ENCODE assay signal across 11 cellular contexts in genomic region chr3:66405701-66406091, GRCh38.
DNase-seq lines count a peak whose midpoint lies in the region; ATAC-seq and TF ChIP-seq lines count a peak whose summit lies in the region.
"Had no signal": no experiment of that assay in that cellular context is flagged by ENCODE, and none has a peak within 500 bp of the region (broad histone marks: within the 10 kb centered on the region; RNA-seq: fewer than 3 reads in every experiment).

No MANE protein-coding gene starts in this region.

- peak overlapping the region in 6 of 11 experiments; percentile 43 to 78 (median 66); a peak in 12 of 22 replicates for H3K27ac ChIP-seq in BLaER1 treated with 17β-estradiol and CSF1 and Interleukin-3, amounts not matched to agents 10 nM and 100 nM
- peak overlapping the region; percentile 1 to 46 for H3K27ac ChIP-seq in prostate gland
- H3K27ac ChIP-seq: neutrophil had no signal

- H3K9me3 Mint-ChIP-seq in activated CD4-positive, alpha-beta memory T cell treated with anti-CD3 and anti-CD28 coated beads, Interleukin-2, amount 10 ng/mL, durations not matched to agents 7 days and 5 days: no peaks in the 10 kb centered on the region
- H3K9me3 Mint-ChIP-seq: activated naive CD8-positive, alpha-beta T cell treated with anti-CD3 and anti-CD28 coated beads, Interleukin-2, amount 10 ng/mL, durations not matched to agents 7 days and 5 days had no signal

- no peaks in the 10 kb centered on the region for H3K27me3 Mint-ChIP-seq in activated CD4-positive, alpha-beta memory T cell treated with anti-CD3 and anti-CD28 coated beads, Interleukin-2, amount 10 ng/mL, durations not matched to agents 7 days and 5 days
- H3K27me3 Mint-ChIP-seq: activated naive CD8-positive, alpha-beta T cell treated with anti-CD3 and anti-CD28 coated beads, Interleukin-2, amount 10 ng/mL, durations not matched to agents 7 days and 5 days had no signal

- H3K4me3 Mint-ChIP-seq in activated CD4-positive, alpha-beta memory T cell treated with anti-CD3 and anti-CD28 coated beads, Interleukin-2, amount 10 ng/mL, durations not matched to agents 7 days and 5 days: no peak overlapping the region
- H3K4me3 Mint-ChIP-seq: activated naive CD8-positive, alpha-beta T cell treated with anti-CD3 and anti-CD28 coated beads, Interleukin-2, amount 10 ng/mL, durations not matched to agents 7 days and 5 days had no signal

- DNase-seq in T1000 (lab: John Stamatoyannopoulos, UW) (peak; percentile 55), fibroblast of pulmonary artery (ENCODE audit: low read depth) (peak; percentile 50), prostate gland (ENCODE audit: low spot score) (no peak), ureter (ENCODE audit: low spot score) (no peak), SW 1271 (lab: John Stamatoyannopoulos, UW) (no peak)
- DNase-seq in activated CD4-positive, alpha-beta memory T cell treated with anti-CD3 and anti-CD28 coated beads, Interleukin-2, amount 10 ng/mL, durations not matched to agents 7 days and 5 days: no peak
- DNase-seq: activated naive CD8-positive, alpha-beta T cell treated with anti-CD3 and anti-CD28 coated beads, Interleukin-2, amount 10 ng/mL, durations not matched to agents 7 days and 5 days; NCI-H1436 treated with DMSO at 0.1 percent for 48 hours had no signal

- WGBS in prostate gland: 85% methylated on average over 11 of the region's 11 CpGs

- peaks cover 9 to 88% (median 44%) of the 10 kb centered on the region in 11 experiments; a peak in 17 of 22 replicates for H3K36me3 ChIP-seq in BLaER1 treated with 17β-estradiol and CSF1 and Interleukin-3, amounts not matched to agents 10 nM and 100 nM
- H3K36me3 ChIP-seq in prostate gland: peaks cover 0 to 6% of the 10 kb centered on the region in 2 donors

- H3K9me3 ChIP-seq in BLaER1 treated with 17β-estradiol and CSF1 and Interleukin-3, amounts not matched to agents 10 nM and 100 nM (replicated peaks in 1 of 11): no peaks in the 10 kb centered on the region
- no peaks in the 10 kb centered on the region for H3K9me3 ChIP-seq in prostate gland
- H3K9me3 ChIP-seq: neutrophil had no signal

- H3K9ac ChIP-seq in BLaER1 treated with 17β-estradiol and CSF1 and Interleukin-3, amounts not matched to agents 10 nM and 100 nM: peak overlapping the region in 6 of 11 experiments; percentile 36 to 79 (median 67); a peak in 12 of 22 replicates

- TF ChIP-seq CTCF in fibroblast of pulmonary artery (IDR thresholded peaks at IDR 0.05; ENCODE audit: low read length, missing control alignments) (no peak), prostate gland (IDR thresholded peaks at IDR 0.05) (no peak)

- POLR2A ChIA-PET in activated CD4-positive, alpha-beta memory T cell treated with anti-CD3 and anti-CD28 coated beads, Interleukin-2, amount 10 ng/mL, durations not matched to agents 7 days and 5 days (lab: Charles Lee): no interaction called here

- no peak for ATAC-seq in GM21423 (IDR thresholded peaks at IDR 0.05; ENCODE audit: unreplicated experiment)

- CTCF ChIA-PET in activated CD4-positive, alpha-beta memory T cell treated with anti-CD3 and anti-CD28 coated beads, Interleukin-2, amount 10 ng/mL, durations not matched to agents 7 days and 5 days (lab: Charles Lee): no interaction called here

- peak overlapping the region in 3 of 10 experiments; percentile 26 to 58 (median 41); a peak in 3 of 20 replicates for H3K4me3 ChIP-seq in BLaER1 treated with 17β-estradiol and CSF1 and Interleukin-3, amounts not matched to agents 10 nM and 100 nM
- H3K4me3 ChIP-seq in fibroblast of pulmonary artery (replicated peaks; ENCODE audit: low read depth, low read length): no peak overlapping the region
- H3K4me3 ChIP-seq in prostate gland: no peak overlapping the region

- intact Hi-C loops in prostate gland (cut with DNase I): loop anchor here (2.0 kb wide), 1 partner anchor 411 kb away; no protein-coding TSS in a partner anchor

- H4K20me1 ChIP-seq in BLaER1 treated with 17β-estradiol and CSF1 and Interleukin-3, amounts not matched to agents 10 nM and 100 nM: peaks cover 0 to 87% (median 68%) of the 10 kb centered on the region in 11 experiments; a peak in 19 of 22 replicates

- H3K4me2 ChIP-seq in BLaER1 treated with 17β-estradiol and CSF1 and Interleukin-3, amounts not matched to agents 10 nM and 100 nM: peak overlapping the region; percentile 74 to 97 (median 85)

- TF ChIP-seq POLR2A in prostate gland (IDR thresholded peaks at IDR 0.05): no peak

- H3K4me1 ChIP-seq in BLaER1 treated with 17β-estradiol and CSF1 and Interleukin-3, amounts not matched to agents 10 nM and 100 nM: peaks cover 48 to 100% (median 100%) of the 10 kb centered on the region in 10 experiments
- peaks cover 28% of the 10 kb centered on the region for H3K4me1 ChIP-seq in prostate gland (replicated peaks)

- no peak overlapping the region for H3K27ac Mint-ChIP-seq in activated CD4-positive, alpha-beta memory T cell treated with anti-CD3 and anti-CD28 coated beads, Interleukin-2, amount 10 ng/mL, durations not matched to agents 7 days and 5 days
- H3K27ac Mint-ChIP-seq: activated naive CD8-positive, alpha-beta T cell treated with anti-CD3 and anti-CD28 coated beads, Interleukin-2, amount 10 ng/mL, durations not matched to agents 7 days and 5 days had no signal

- H3K36me3 Mint-ChIP-seq in activated CD4-positive, alpha-beta memory T cell treated with anti-CD3 and anti-CD28 coated beads, Interleukin-2, amount 10 ng/mL, durations not matched to agents 7 days and 5 days (ENCODE audit: low read depth): peaks cover 23% of the 10 kb centered on the region
- H3K36me3 Mint-ChIP-seq: activated naive CD8-positive, alpha-beta T cell treated with anti-CD3 and anti-CD28 coated beads, Interleukin-2, amount 10 ng/mL, durations not matched to agents 7 days and 5 days had no signal

- no peaks in the 10 kb centered on the region for H3K4me1 Mint-ChIP-seq in activated CD4-positive, alpha-beta memory T cell treated with anti-CD3 and anti-CD28 coated beads, Interleukin-2, amount 10 ng/mL, durations not matched to agents 7 days and 5 days
- H3K4me1 Mint-ChIP-seq: activated naive CD8-positive, alpha-beta T cell treated with anti-CD3 and anti-CD28 coated beads, Interleukin-2, amount 10 ng/mL, durations not matched to agents 7 days and 5 days had no signal

- peaks cover 0 to 30% (median 0%) of the 10 kb centered on the region in 11 experiments; a peak in 7 of 22 replicates for H3K27me3 ChIP-seq in BLaER1 treated with 17β-estradiol and CSF1 and Interleukin-3, amounts not matched to agents 10 nM and 100 nM
- H3K27me3 ChIP-seq in prostate gland (replicated peaks; ENCODE audit: insufficient read depth): no peaks in the 10 kb centered on the region
- H3K27me3 ChIP-seq: neutrophil had no signal

Comparison
In these comparisons a context has a peak if more than half of its experiments do, and no peak if none do; other contexts are left out.
1. DNase-seq: peak in T1000 (single experiment) and fibroblast of pulmonary artery (single experiment); none in prostate gland (single experiment), ureter (single experiment), activated CD4-positive, alpha-beta memory T cell treated with anti-CD3 and anti-CD28 coated beads, Interleukin-2, amount 10 ng/mL, durations not matched to agents 7 days and 5 days (single experiment) and SW 1271 (0 of 2).